Comparison of ENCODE assay signal across 19 cellular contexts in the genomic region with DNA sequence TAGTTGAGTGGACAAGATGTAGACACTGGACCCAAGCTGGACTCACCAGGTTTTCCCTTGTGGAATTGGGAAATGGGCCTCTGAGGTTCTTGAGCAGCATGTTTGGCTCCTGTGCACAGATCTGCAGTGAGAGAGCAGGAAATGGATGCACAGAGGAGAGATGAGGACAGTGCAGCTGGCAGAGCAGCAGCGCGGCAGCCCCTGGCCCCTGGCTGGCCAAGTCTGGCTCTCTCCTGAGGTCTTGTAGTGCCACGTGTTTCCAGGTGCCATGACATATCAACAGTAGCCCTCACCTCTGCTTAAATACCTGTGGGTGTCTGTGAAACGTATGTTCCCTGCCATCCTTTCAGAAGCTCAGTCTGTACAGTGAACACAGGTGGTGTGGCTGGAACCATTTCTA. TPM values are rescaled to one million over a fixed set of nuclear protein-coding genes. Genes with fewer than 3 reads are reported as not detected.
A peak's percentile ranks its signal among the peaks of the same experiment; 100 is the strongest.
DNase-seq lines count a peak whose midpoint lies in the region; TF ChIP-seq lines count a peak whose summit lies in the region.
"Had no signal": no experiment of that assay in that cellular context is flagged by ENCODE, and none has a peak within 500 bp of the region (broad histone marks: within the 10 kb centered on the region; RNA-seq: fewer than 3 reads in every experiment).

No MANE protein-coding gene starts in this region.

- peaks cover 19% of the 10 kb centered on the region for H3K4me1 Mint-ChIP-seq in Caco-2 (ENCODE audit: low read depth, unreplicated experiment)
- H3K4me1 Mint-ChIP-seq in activated CD4-positive, alpha-beta memory T cell treated with anti-CD3 and anti-CD28 coated beads for 36 hours (ENCODE audit: low read depth): peaks cover 27% of the 10 kb centered on the region
- H3K4me1 Mint-ChIP-seq in HFFc6 (ENCODE audit: low read depth): peaks cover 64% of the 10 kb centered on the region

- TF ChIP-seq CTCF in PC-9 (conservative IDR thresholded peaks at IDR 0.05) (no peak), Caco-2 (IDR thresholded peaks at IDR 0.05; ENCODE audit: insufficient read depth in 1 of 2, low read depth in 1 of 2, low read length in 1 of 2, severe bottlenecking in 1 of 2, unreplicated experiment in 1 of 2) (no peak), HFFc6 (IDR thresholded peaks at IDR 0.05) (no peak)

- no peaks in the 10 kb centered on the region for H3K9me2 ChIP-seq in PC-9 (ENCODE audit: insufficient read depth)

- no peak overlapping the region for H3K4me3 Mint-ChIP-seq in Caco-2 (ENCODE audit: unreplicated experiment)
- H3K4me3 Mint-ChIP-seq in activated CD4-positive, alpha-beta memory T cell treated with anti-CD3 and anti-CD28 coated beads for 36 hours: no peak overlapping the region
- no peak overlapping the region for H3K4me3 Mint-ChIP-seq in HFFc6
- H3K4me3 Mint-ChIP-seq: CD4-positive, CD25-positive, alpha-beta regulatory T cell; H9 had no signal

- no peaks in the 10 kb centered on the region for H4K20me1 ChIP-seq in PC-9 (ENCODE audit: insufficient read depth)

- peak overlapping the region; percentile 35 for H2BK5ac ChIP-seq in mesenchymal stem cell (ENCODE audit: low read depth, low read length, poor library complexity, severe bottlenecking)

- peaks cover 71% of the 10 kb centered on the region for H3F3A ChIP-seq in PC-9 (ENCODE audit: insufficient read depth, low read depth)

- POLR2A ChIA-PET in PC-9 (lab: Charles Lee; ENCODE audit: unreplicated experiment): no interaction called here
- POLR2A ChIA-PET in Caco-2 (lab: Charles Lee): no interaction called here
- POLR2A ChIA-PET in activated CD4-positive, alpha-beta memory T cell treated with anti-CD3 and anti-CD28 coated beads for 36 hours (lab: Charles Lee): no interaction called here

- H2AFZ ChIP-seq in PC-9 (no peak overlapping the region), mesenchymal stem cell (ENCODE audit: low read depth, low read length) (no peak overlapping the region)

- no peaks in the 10 kb centered on the region for H3K27me3 ChIP-seq in PC-9 (ENCODE audit: insufficient read depth, low read depth)
- H3K27me3 ChIP-seq in mesenchymal stem cell (ENCODE audit: control insufficient read depth in 1 of 2, insufficient read depth in 1 of 2, low read length in 2 of 2): no peaks in the 10 kb centered on the region
- no peaks in the 10 kb centered on the region for H3K27me3 ChIP-seq in Caco-2 (replicated peaks; ENCODE audit: control insufficient read depth, insufficient read depth, low read length)

- no peak overlapping the region for H3K27ac Mint-ChIP-seq in Caco-2 (ENCODE audit: unreplicated experiment)
- H3K27ac Mint-ChIP-seq in activated CD4-positive, alpha-beta memory T cell treated with anti-CD3 and anti-CD28 coated beads for 36 hours: no peak overlapping the region
- H3K27ac Mint-ChIP-seq in HFFc6: no peak overlapping the region
- H3K27ac Mint-ChIP-seq: CD4-positive, CD25-positive, alpha-beta regulatory T cell; H9 had no signal

- peak overlapping the region; percentile 37 for H2BK120ac ChIP-seq in mesenchymal stem cell (ENCODE audit: low read depth, low read length)

- DNase-seq in Daoy (ENCODE audit: low read depth) (peak; percentile 37), PC-9 (peak in 1 of 2 experiments; percentile 31), epithelial cell of prostate (ENCODE audit: low read depth, low spot score) (no peak), mesenchymal stem cell (no peak), Caco-2 (no peak), HFFc6 (no peak)
- no peak for DNase-seq in activated CD4-positive, alpha-beta memory T cell treated with anti-CD3 and anti-CD28 coated beads for 36 hours
- DNase-seq: CD4-positive, CD25-positive, alpha-beta regulatory T cell; DND-41; H9; KG1; NCI-H1092; NCI-H1436 treated with DMSO at 0.1 percent for 48 hours; NCI-H1930; NCI-H510A; NCI-H748 treated with DMSO at 0.1 percent for 48 hours; SHP77 treated with DMSO at 0.1 percent for 48 hours had no signal

- WGBS in mesenchymal stem cell: 99% methylated on average over 4 of the region's 4 CpGs

- H3K27me3 Mint-ChIP-seq in Caco-2 (ENCODE audit: insufficient read depth, unreplicated experiment) (no peaks in the 10 kb centered on the region), HFFc6 (ENCODE audit: insufficient read depth) (no peaks in the 10 kb centered on the region; the same call in 1 of the 2 replicates)
- H3K27me3 Mint-ChIP-seq in activated CD4-positive, alpha-beta memory T cell treated with anti-CD3 and anti-CD28 coated beads for 36 hours: peaks cover 27% of the 10 kb centered on the region
- H3K27me3 Mint-ChIP-seq: CD4-positive, CD25-positive, alpha-beta regulatory T cell had no signal

- H3K27ac ChIP-seq in PC-9 (peak overlapping the region; percentile 79), epithelial cell of prostate (peak overlapping the region; percentile 96), mesenchymal stem cell (ENCODE audit: low read length, poor library complexity, severe bottlenecking) (peak overlapping the region; percentile 64)
- H3K27ac ChIP-seq: SK-N-MC had no signal

- BruUV-seq in PC-9 (replicated peaks; lab: Mats Ljungman, UMichigan) (no TSS peak), Caco-2 (replicated peaks; lab: Mats Ljungman, UMichigan) (no TSS peak)

- no peaks in the 10 kb centered on the region for H3K36me3 ChIP-seq in PC-9 (ENCODE audit: low read depth)
- no peaks in the 10 kb centered on the region for H3K36me3 ChIP-seq in mesenchymal stem cell (ENCODE audit: control insufficient read depth in 1 of 2, insufficient read depth in 2 of 2, low read depth in 1 of 2, low read length in 2 of 2)
- H3K36me3 ChIP-seq in Caco-2 (ENCODE audit: control insufficient read depth, insufficient read depth, low read length): no peaks in the 10 kb centered on the region

- no peak overlapping the region for H3K14ac ChIP-seq in mesenchymal stem cell (ENCODE audit: low read length in 2 of 2)

- H4K8ac ChIP-seq in mesenchymal stem cell (ENCODE audit: low read length): peak overlapping the region; percentile 73

- H2AK5ac ChIP-seq in mesenchymal stem cell (ENCODE audit: low read length, severe bottlenecking): peak overlapping the region; percentile 57

- peaks cover 4% of the 10 kb centered on the region for H3K36me3 Mint-ChIP-seq in Caco-2 (ENCODE audit: insufficient read depth, unreplicated experiment)
- H3K36me3 Mint-ChIP-seq in activated CD4-positive, alpha-beta memory T cell treated with anti-CD3 and anti-CD28 coated beads for 36 hours: no peaks in the 10 kb centered on the region
- H3K36me3 Mint-ChIP-seq in HFFc6 (ENCODE audit: low read depth): no peaks in the 10 kb centered on the region
- H3K36me3 Mint-ChIP-seq: CD4-positive, CD25-positive, alpha-beta regulatory T cell had no signal

- no peak overlapping the region for H2BK15ac ChIP-seq in mesenchymal stem cell (ENCODE audit: low read depth, poor library complexity, severe bottlenecking)

- H3K9me3 ChIP-seq in PC-9 (ENCODE audit: insufficient read depth, low read depth): no peaks in the 10 kb centered on the region
- H3K9me3 ChIP-seq in mesenchymal stem cell (ENCODE audit: control insufficient read depth, low read length): no peaks in the 10 kb centered on the region
- H3K9me3 ChIP-seq in Caco-2: no peaks in the 10 kb centered on the region
- H3K9me3 ChIP-seq: A549 had no signal

- no peak overlapping the region for H3K9ac ChIP-seq in mesenchymal stem cell (ENCODE audit: low read length)

- H3K9me3 Mint-ChIP-seq in Caco-2 (ENCODE audit: unreplicated experiment) (no peaks in the 10 kb centered on the region), HFFc6 (no peaks in the 10 kb centered on the region)
- no peaks in the 10 kb centered on the region for H3K9me3 Mint-ChIP-seq in activated CD4-positive, alpha-beta memory T cell treated with anti-CD3 and anti-CD28 coated beads for 36 hours
- H3K9me3 Mint-ChIP-seq: H9 had no signal

- no peaks in the 10 kb centered on the region for H3K79me1 ChIP-seq in mesenchymal stem cell (replicated peaks; ENCODE audit: low read length, poor library complexity, severe bottlenecking)

- intact Hi-C loops in PC-9 (cut with micrococcal nuclease; ENCODE audit: unreplicated experiment) (no loop called here), Caco-2 (cut with micrococcal nuclease; ENCODE audit: unreplicated experiment) (no loop called here)
- intact Hi-C loops in activated CD4-positive, alpha-beta memory T cell treated with anti-CD3 and anti-CD28 coated beads for 36 hours (cut with micrococcal nuclease): loop anchor here (5.0 kb wide), 2 partner anchors 298 to 433 kb away; partner anchors contain the start of gene MCOLN2

- peak overlapping the region; percentile 53 for H4K91ac ChIP-seq in mesenchymal stem cell (ENCODE audit: low read length)

- H3K23ac ChIP-seq in mesenchymal stem cell (ENCODE audit: low read length in 2 of 2): no peak overlapping the region

- no peak overlapping the region for H3K4ac ChIP-seq in mesenchymal stem cell (ENCODE audit: low read depth in 1 of 2, low read length in 2 of 2)

- CTCF ChIA-PET in PC-9 (lab: Charles Lee) (no interaction called here), Caco-2 (lab: Charles Lee) (no interaction called here)
- CTCF ChIA-PET in activated CD4-positive, alpha-beta memory T cell treated with anti-CD3 and anti-CD28 coated beads for 36 hours (lab: Charles Lee): no interaction called here

- H3K18ac ChIP-seq in mesenchymal stem cell (ENCODE audit: low read depth in 1 of 2, low read length in 2 of 2): no peak overlapping the region

- H3K4me1 ChIP-seq in PC-9 (replicated peaks; ENCODE audit: insufficient read depth): peaks cover 83% of the 10 kb centered on the region
- H3K4me1 ChIP-seq in mesenchymal stem cell (ENCODE audit: control insufficient read depth, insufficient read depth, low read depth, low read length): peaks cover 20% of the 10 kb centered on the region
- peaks cover 13% of the 10 kb centered on the region for H3K4me1 ChIP-seq in Caco-2

- no peak overlapping the region; the same call in 1 of the 2 replicates for H3K4me3 ChIP-seq in PC-9
- H3K4me3 ChIP-seq in mesenchymal stem cell (ENCODE audit: insufficient read depth in 1 of 2, low read depth in 1 of 2, low read length in 2 of 2): no peak overlapping the region
- no peak overlapping the region for H3K4me3 ChIP-seq in Caco-2 (ENCODE audit: low read depth, low read length)
- H3K4me3 ChIP-seq: A549, SK-N-MC had no signal

- H2BK12ac ChIP-seq in mesenchymal stem cell (ENCODE audit: low read length in 2 of 2): peak overlapping the region in 1 of 2 experiments; percentile 29

- H3K4me2 ChIP-seq in PC-9 (peak overlapping the region; percentile 51), mesenchymal stem cell (ENCODE audit: low read length, poor library complexity, severe bottlenecking) (no peak overlapping the region)
- H3K4me2 ChIP-seq: A549 had no signal

- peaks cover 22% of the 10 kb centered on the region for H3K79me2 ChIP-seq in PC-9 (ENCODE audit: low read depth)

RNA-seq across cellular contexts. Expression of gene BCL10, which starts 19.2 kb away (rescaled TPM):
- total RNA-seq in Daoy (2014; rRNA removed; shearing (Covaris generic)): 50.7 and 73.2 TPM in 2 replicates
- total RNA-seq in PC-9 (2021): 30.4 and 32.0 TPM in 2 replicates
- 21.7 TPM for polyA plus RNA-seq in mesenchymal stem cell (2013, experiment 1 of 2)
- 22.6 TPM for polyA plus RNA-seq in mesenchymal stem cell (2013, experiment 2 of 2)
- total RNA-seq in Caco-2 (2022): 18.1 and 18.6 TPM in 2 replicates
- total RNA-seq in activated CD4-positive, alpha-beta memory T cell treated with anti-CD3 and anti-CD28 coated beads for 36 hours: 10 to 100 TPM; 31.1 to 31.5 TPM
- total RNA-seq in HFFc6 (2021; fragmentation: NEBNext Ultra II Directional; extraction: Animal tissue kit (Norgen Biotek cat#: 25700)): 10 to 100 TPM; 33.4 to 45.6 (median 39.2) TPM

RNA-seq across cellular contexts. Expression of gene C1orf52, which starts 36.2 kb away (rescaled TPM):
- total RNA-seq in Daoy (2014; rRNA removed; shearing (Covaris generic)): 55.1 and 62.1 TPM in 2 replicates
- total RNA-seq in PC-9 (2021) (20.7 and 23.3 TPM in 2 replicates), Caco-2 (2022) (30.4 and 30.7 TPM in 2 replicates)
- 25.2 TPM for polyA plus RNA-seq in mesenchymal stem cell (2013, experiment 1 of 2)
- 25.7 TPM for polyA plus RNA-seq in mesenchymal stem cell (2013, experiment 2 of 2)
- 10 to 100 TPM; 19.4 to 21.8 TPM for total RNA-seq in activated CD4-positive, alpha-beta memory T cell treated with anti-CD3 and anti-CD28 coated beads for 36 hours
- total RNA-seq in HFFc6 (2021; fragmentation: NEBNext Ultra II Directional; extraction: Animal tissue kit (Norgen Biotek cat#: 25700)): 10 to 100 TPM; 20.6 to 26.1 (median 22.7) TPM
